19 cellular contexts compared by ENCODE assay signal in the genomic region with DNA sequence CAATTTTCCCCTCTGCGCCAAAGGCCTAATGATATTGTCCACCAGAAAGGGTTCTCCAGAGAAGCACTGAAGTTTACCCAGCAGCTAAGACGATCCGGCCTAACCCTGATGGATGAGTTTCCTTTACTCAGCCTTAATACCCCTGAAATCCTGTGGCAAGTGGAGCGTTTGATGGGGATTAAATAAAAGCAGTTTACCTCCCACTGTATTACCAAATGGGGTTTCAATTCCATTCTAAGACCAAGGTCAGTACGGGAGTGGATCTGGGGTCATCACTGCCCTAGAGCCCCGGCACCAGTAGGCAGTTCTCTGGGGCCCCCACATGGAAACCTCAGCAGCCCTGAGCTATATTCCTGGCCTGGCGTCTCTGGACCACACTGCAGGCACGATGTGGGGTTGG.
DNase-seq lines count a peak whose midpoint lies in the region; TF ChIP-seq lines count a peak whose summit lies in the region.
"Had no signal": no experiment of that assay in that cellular context is flagged by ENCODE, and none has a peak within 500 bp of the region (broad histone marks: within the 10 kb centered on the region; RNA-seq: fewer than 3 reads in every experiment).

No MANE protein-coding gene starts in this region.

- intact Hi-C loops in posterior vena cava (cut with DNase I), result no loop called here

- no peak overlapping the region for H3K4me3 Mint-ChIP-seq in brain
- H3K4me3 Mint-ChIP-seq: CD8-positive, alpha-beta T cell had no signal

- H3K27me3 ChIP-seq in AG04450 (ENCODE audit: control insufficient read depth, insufficient read depth, low read length) (no peaks in the 10 kb centered on the region), BE2C (no peaks in the 10 kb centered on the region)

- no peaks in the 10 kb centered on the region for H3K36me3 Mint-ChIP-seq in brain

- CTCF ChIA-PET in AG04450 (lab: Charles Lee), result no interaction called here

- no peak for TF ChIP-seq CTCF in AG04450 (IDR thresholded peaks at IDR 0.05; ENCODE audit: low read depth, low read length)
- TF ChIP-seq CTCF in brain (conservative IDR thresholded peaks at IDR 0.05), result no peak
- no peak for TF ChIP-seq CTCF in BE2C (IDR thresholded peaks at IDR 0.05; ENCODE audit: low read depth, low read length)

- no peaks in the 10 kb centered on the region for H3K4me1 ChIP-seq in BE2C

- no peaks in the 10 kb centered on the region for H3K9me3 ChIP-seq in AG04450 (ENCODE audit: control insufficient read depth, insufficient read depth, low read length)
- H3K9me3 ChIP-seq in BE2C, result no peaks in the 10 kb centered on the region

- peak overlapping the region; percentile 11 for H3K27ac ChIP-seq in AG04450 (ENCODE audit: low read depth, low read length)
- H3K27ac ChIP-seq: C4-2B had no signal

- DNase-seq in AG04450 (ENCODE audit: low read depth, low spot score) (no peak), NCI-H82 (lab: John Stamatoyannopoulos, UW) (peak; percentile 95), posterior vena cava (ENCODE audit: low spot score) (peak; percentile 40), BE2C (no peak), NCI-H2107 treated with DMSO at 0.1 percent for 48 hours (lab: John Stamatoyannopoulos, UW; ENCODE audit: unreplicated experiment) (no peak), SIG-M5 treated with dmso at 0.1 percent for 504 hours (lab: John Stamatoyannopoulos, UW; ENCODE audit: unreplicated experiment) (no peak)
- DNase-seq: AML-193; CD8-positive, alpha-beta T cell; DMS153; DND-41; Kasumi-1; NCI-H1092 treated with DMSO at 0.1 percent for 48 hours; NCI-H1436; NCI-H187; NCI-H526; Right ventricle myocardium superior; RPMI8226 had no signal

- H3K36me3 ChIP-seq in BE2C, result no peaks in the 10 kb centered on the region

- POLR2A ChIA-PET in AG04450 (lab: Yijun Ruan, JAX), result no interaction called here

- H3K27me3 Mint-ChIP-seq in brain, result no peaks in the 10 kb centered on the region

- H3K4me1 Mint-ChIP-seq in brain, result peaks cover 13% of the 10 kb centered on the region

- H3K27ac Mint-ChIP-seq in brain, result peak overlapping the region in 4 of 5 experiments; percentile 7 to 15 (median 10)

- H3K4me3 ChIP-seq in AG04450 (ENCODE audit: low read depth, low read length) (no peak overlapping the region), BE2C (ENCODE audit: low read depth, low read length) (no peak overlapping the region)

- H3K9me3 Mint-ChIP-seq in brain, result no peaks in the 10 kb centered on the region
- H3K9me3 Mint-ChIP-seq: CD8-positive, alpha-beta T cell had no signal

Comparison
In these comparisons a context has a peak if more than half of its experiments do, and no peak if none do; other contexts are left out.
1. DNase-seq: peak in NCI-H82 (single experiment) and posterior vena cava (single experiment); none in AG04450 (single experiment), BE2C (single experiment), NCI-H2107 treated with DMSO at 0.1 percent for 48 hours (single experiment) and SIG-M5 treated with dmso at 0.1 percent for 504 hours (single experiment).